In genomic region chr18:35973650-35974049, GRCh38 we compare ENCODE assay signal across 10 cellular contexts.
DNase-seq lines count a peak whose midpoint lies in the region; ATAC-seq and TF ChIP-seq lines count a peak whose summit lies in the region.
"Had no signal": no experiment of that assay in that cellular context is flagged by ENCODE, and none has a peak within 500 bp of the region (broad histone marks: within the 10 kb centered on the region; RNA-seq: fewer than 3 reads in every experiment).

No MANE protein-coding gene starts in this region.

- intact Hi-C loops in colonic mucosa (cut with DNase I), result no loop called here

- no peaks in the 10 kb centered on the region for H3K9me3 ChIP-seq in CD4-positive, CD25-positive, alpha-beta regulatory T cell (ENCODE audit: control insufficient read depth in 2 of 2, low read length in 2 of 2)
- H3K9me3 ChIP-seq in Loucy (ENCODE audit: insufficient read depth, low read depth, low read length) (no peaks in the 10 kb centered on the region), colonic mucosa (no peaks in the 10 kb centered on the region)
- H3K9me3 ChIP-seq: neutrophil had no signal

- peaks cover 30% of the 10 kb centered on the region for H3K4me1 ChIP-seq in CD4-positive, CD25-positive, alpha-beta regulatory T cell (ENCODE audit: control insufficient read depth, insufficient read depth, low read length, poor library complexity, severe bottlenecking)
- peaks cover 33% of the 10 kb centered on the region for H3K4me1 ChIP-seq in Loucy (ENCODE audit: insufficient read depth, low read length, poor library complexity, severe bottlenecking)
- H3K4me1 ChIP-seq in colonic mucosa, result peaks cover 8% of the 10 kb centered on the region

- peak overlapping the region; percentile 15 to 95 (median 94) for H3K27ac Mint-ChIP-seq in CD4-positive, CD25-positive, alpha-beta regulatory T cell
- H3K27ac Mint-ChIP-seq in nephron progenitor cell, result peak overlapping the region; percentile 66

- H3K4me3 Mint-ChIP-seq in CD4-positive, CD25-positive, alpha-beta regulatory T cell, result peak overlapping the region; percentile 94 to 96 (median 96)
- H3K4me3 Mint-ChIP-seq in nephron progenitor cell, result peak overlapping the region; percentile 97

- H3K27ac ChIP-seq in CD4-positive, CD25-positive, alpha-beta regulatory T cell (ENCODE audit: insufficient read depth, low read length, poor library complexity, severe bottlenecking), result peak overlapping the region; percentile 86
- H3K27ac ChIP-seq in colonic mucosa, result no peak overlapping the region

- no peak for DNase-seq in CD4-positive, CD25-positive, alpha-beta regulatory T cell
- no peak for DNase-seq in colonic mucosa
- DNase-seq in nephron progenitor cell, result no peak
- no peak for DNase-seq in germinal center (ENCODE audit: low spot score)
- no peak for DNase-seq in GM13976 (ENCODE audit: low spot score)
- no peak for DNase-seq in nucleus accumbens (lab: John Stamatoyannopoulos, UW)
- DNase-seq: NCI-H774 had no signal

- H4K20me1 ChIP-seq in Loucy (ENCODE audit: insufficient read depth, low read length, poor library complexity, severe bottlenecking), result peaks cover 9% of the 10 kb centered on the region

- H3K9ac ChIP-seq in Loucy (ENCODE audit: low read depth, low read length, poor library complexity, severe bottlenecking), result peak overlapping the region; percentile 92
- H3K9ac ChIP-seq in colonic mucosa (ENCODE audit: low read depth in 2 of 2, low read length in 2 of 2), result no peak overlapping the region

- H3K9me2 ChIP-seq in Loucy (replicated peaks; ENCODE audit: low read depth, low read length), result no peaks in the 10 kb centered on the region

- peaks cover 33% of the 10 kb centered on the region for H3K79me2 ChIP-seq in Loucy (ENCODE audit: insufficient read depth, low read length)

- TF ChIP-seq CTCF in Loucy (conservative IDR thresholded peaks at IDR 0.05; ENCODE audit: low read length) (no peak), colonic mucosa (IDR thresholded peaks at IDR 0.05) (no peak), nephron progenitor cell (IDR thresholded peaks at IDR 0.05) (no peak), GM13976 (IDR thresholded peaks at IDR 0.05; ENCODE audit: borderline replicate concordance, control extremely low read depth, extremely low read depth, insufficient read depth, missing control alignments) (no peak)

- H3K36me3 ChIP-seq in CD4-positive, CD25-positive, alpha-beta regulatory T cell (ENCODE audit: control insufficient read depth, insufficient read depth, low read length), result peaks cover 35% of the 10 kb centered on the region
- peaks cover 22% of the 10 kb centered on the region; the same call in 1 of the 2 replicates for H3K36me3 ChIP-seq in Loucy (ENCODE audit: insufficient read depth, low read length)
- peaks cover 11% of the 10 kb centered on the region for H3K36me3 ChIP-seq in colonic mucosa

- peaks cover 30% of the 10 kb centered on the region for H3K36me3 Mint-ChIP-seq in CD4-positive, CD25-positive, alpha-beta regulatory T cell
- H3K36me3 Mint-ChIP-seq in nephron progenitor cell (ENCODE audit: low read depth), result peaks cover 43% of the 10 kb centered on the region

- H3K27me3 Mint-ChIP-seq in CD4-positive, CD25-positive, alpha-beta regulatory T cell, result no peaks in the 10 kb centered on the region
- H3K27me3 Mint-ChIP-seq in nephron progenitor cell (ENCODE audit: low read depth, poor library complexity), result peaks cover 2% of the 10 kb centered on the region

- H3F3A ChIP-seq in Loucy (ENCODE audit: low read depth), result no peaks in the 10 kb centered on the region

- H2AFZ ChIP-seq in Loucy (ENCODE audit: low read length), result no peak overlapping the region

- H3K4me3 ChIP-seq in CD4-positive, CD25-positive, alpha-beta regulatory T cell (ENCODE audit: low read depth, low read length), result peak overlapping the region; percentile 98
- H3K4me3 ChIP-seq in Loucy (ENCODE audit: low read length, poor library complexity, severe bottlenecking) (peak overlapping the region; percentile 97), colonic mucosa (peak overlapping the region; percentile 68)

- ATAC-seq in CD4-positive, CD25-positive, alpha-beta regulatory T cell (ENCODE audit: low read depth in 2 of 2), result no peak
- no peak for ATAC-seq in HG02623 (IDR thresholded peaks at IDR 0.05; ENCODE audit: unreplicated experiment)

- peaks cover 0 to 1% (median 0%) of the 10 kb centered on the region in 7 donors for H3K9me3 Mint-ChIP-seq in CD4-positive, CD25-positive, alpha-beta regulatory T cell
- H3K9me3 Mint-ChIP-seq in nephron progenitor cell, result no peaks in the 10 kb centered on the region

- in situ Hi-C loops in GM13976 (cut with MboI; ENCODE audit: low sequenced_read_pairs, unreplicated experiment), result loop anchor here (25.0 kb wide), 1 partner anchor 586 kb away; the partner anchor contains the start of gene ZNF396

- H3K27me3 ChIP-seq in CD4-positive, CD25-positive, alpha-beta regulatory T cell (ENCODE audit: control insufficient read depth, insufficient read depth, low read length), result no peaks in the 10 kb centered on the region
- H3K27me3 ChIP-seq in Loucy (ENCODE audit: insufficient read depth, low read length, poor library complexity, severe bottlenecking), result no peaks in the 10 kb centered on the region
- H3K27me3 ChIP-seq in colonic mucosa, result no peaks in the 10 kb centered on the region
- H3K27me3 ChIP-seq: neutrophil had no signal

- peak overlapping the region; percentile 86 for H3K4me2 ChIP-seq in Loucy (ENCODE audit: low read depth, low read length, poor library complexity, severe bottlenecking)

- peaks cover 28 to 61% (median 44%) of the 10 kb centered on the region in 4 donors for H3K4me1 Mint-ChIP-seq in CD4-positive, CD25-positive, alpha-beta regulatory T cell
- peaks cover 23% of the 10 kb centered on the region for H3K4me1 Mint-ChIP-seq in nephron progenitor cell
